In genomic region chr12:57771271-57771872, GRCh38 we compare ENCODE assay signal across 8 cellular contexts. TPM values are rescaled to one million over a fixed set of nuclear protein-coding genes. Genes with fewer than 3 reads are reported as not detected.
A peak's percentile ranks its signal among the peaks of the same experiment; 100 is the strongest.
DNase-seq lines count a peak whose midpoint lies in the region; ATAC-seq lines count a peak whose summit lies in the region.

No MANE protein-coding gene starts in this region.

- peaks cover 3 to 6% (median 4%) of the 10 kb centered on the region in 5 donors for H3K27me3 Mint-ChIP-seq in naive thymus-derived CD8-positive, alpha-beta T cell
- H3K27me3 Mint-ChIP-seq in stimulated activated naive CD8-positive, alpha-beta T cell treated with anti-CD3 and anti-CD28 coated beads, Interleukin-15, Interleukin-2, amounts not matched to agents 100 ng/mL and 50 ng/mL, for 24 hours = peaks cover 3% of the 10 kb centered on the region

- ATAC-seq in GM21423 (IDR thresholded peaks at IDR 0.05; ENCODE audit: unreplicated experiment) = peak; percentile 66
- ATAC-seq in naive thymus-derived CD8-positive, alpha-beta T cell = peak; percentile 65 to 75

- H3K4me3 Mint-ChIP-seq in naive thymus-derived CD8-positive, alpha-beta T cell = peak overlapping the region; percentile 94 to 99 (median 98)
- peak overlapping the region; percentile 95 for H3K4me3 Mint-ChIP-seq in stimulated activated naive CD8-positive, alpha-beta T cell treated with anti-CD3 and anti-CD28 coated beads, Interleukin-15, Interleukin-2, amounts not matched to agents 100 ng/mL and 50 ng/mL, for 24 hours

- H3K27ac Mint-ChIP-seq in naive thymus-derived CD8-positive, alpha-beta T cell = peak overlapping the region; percentile 86 to 99 (median 98)
- peak overlapping the region; percentile 98 for H3K27ac Mint-ChIP-seq in stimulated activated naive CD8-positive, alpha-beta T cell treated with anti-CD3 and anti-CD28 coated beads, Interleukin-15, Interleukin-2, amounts not matched to agents 100 ng/mL and 50 ng/mL, for 24 hours

- H3K36me3 Mint-ChIP-seq in naive thymus-derived CD8-positive, alpha-beta T cell = peaks cover 0 to 18% (median 3%) of the 10 kb centered on the region in 3 donors
- H3K36me3 Mint-ChIP-seq in stimulated activated naive CD8-positive, alpha-beta T cell treated with anti-CD3 and anti-CD28 coated beads, Interleukin-15, Interleukin-2, amounts not matched to agents 100 ng/mL and 50 ng/mL, for 24 hours (ENCODE audit: low read depth) = peaks cover 43% of the 10 kb centered on the region

- no peaks in the 10 kb centered on the region for H3K9me3 Mint-ChIP-seq in naive thymus-derived CD8-positive, alpha-beta T cell
- H3K9me3 Mint-ChIP-seq in stimulated activated naive CD8-positive, alpha-beta T cell treated with anti-CD3 and anti-CD28 coated beads, Interleukin-15, Interleukin-2, amounts not matched to agents 100 ng/mL and 50 ng/mL, for 24 hours = no peaks in the 10 kb centered on the region

- DNase-seq in COR-L47 (lab: John Stamatoyannopoulos, UW) (peak; percentile 79), HUDEP-2 (lab: John Stamatoyannopoulos, UW; ENCODE audit: unreplicated experiment in 76 of 76) (peak in 64 of 76 experiments; percentile 44 to 93 (median 86)), NOMO-1 treated with dmso at 0.1 percent for 144 hours (lab: John Stamatoyannopoulos, UW; ENCODE audit: unreplicated experiment) (peak; percentile 95), activated T-cell treated with anti-CD3 and anti-CD28 coated beads for 24 hours (ENCODE audit: low read depth) (peak; percentile 91), fibroblast of gingiva (ENCODE audit: low read depth) (peak; percentile 84)
- DNase-seq in naive thymus-derived CD8-positive, alpha-beta T cell = peak in 7 of 10 donors; percentile 51 to 86 (median 79)

- H3K4me1 Mint-ChIP-seq in naive thymus-derived CD8-positive, alpha-beta T cell = peaks cover 20 to 37% (median 27%) of the 10 kb centered on the region in 4 donors
- peaks cover 38% of the 10 kb centered on the region for H3K4me1 Mint-ChIP-seq in stimulated activated naive CD8-positive, alpha-beta T cell treated with anti-CD3 and anti-CD28 coated beads, Interleukin-15, Interleukin-2, amounts not matched to agents 100 ng/mL and 50 ng/mL, for 24 hours (ENCODE audit: low read depth)

- POLR2A ChIA-PET in naive thymus-derived CD8-positive, alpha-beta T cell (lab: Charles Lee) = interaction anchor here (0.9 to 1.9 kb wide), 6 partner anchors 12 to 126 kb away, joined by 5 to 12 read pairs (median 7); partner anchors contain the start of genes TSFM and TSPAN31

RNA-seq across cellular contexts. Expression of gene METTL1, which starts 0.5 kb away (rescaled TPM):
- total RNA-seq in naive thymus-derived CD8-positive, alpha-beta T cell = 10 to 100 TPM; 14.6 to 17.6 TPM
- 10 to 100 TPM; 12.9 to 21.7 (median 18.7) TPM for polyA plus RNA-seq in naive thymus-derived CD8-positive, alpha-beta T cell

RNA-seq across cellular contexts. Expression of gene EEF1AKMT3, which starts 1.0 kb away (rescaled TPM):
- total RNA-seq in naive thymus-derived CD8-positive, alpha-beta T cell = 1 to 10 TPM; 2.9 to 4.0 TPM
- 1 to 10 TPM; 1.4 to 4.2 (median 1.8) TPM for polyA plus RNA-seq in naive thymus-derived CD8-positive, alpha-beta T cell

RNA-seq across cellular contexts. Expression of gene CYP27B1, which starts 4.5 kb away (rescaled TPM):
- 1 to 10 TPM; 1.4 to 1.6 TPM for total RNA-seq in naive thymus-derived CD8-positive, alpha-beta T cell
- not detected for polyA plus RNA-seq in naive thymus-derived CD8-positive, alpha-beta T cell

RNA-seq across cellular contexts. Expression of gene TSFM, which starts 11.2 kb away (rescaled TPM):
- total RNA-seq in naive thymus-derived CD8-positive, alpha-beta T cell = 10 to 100 TPM; 18.9 to 29.0 TPM
- polyA plus RNA-seq in naive thymus-derived CD8-positive, alpha-beta T cell = 10 to 100 TPM; 25.5 to 31.0 (median 28.3) TPM

RNA-seq across cellular contexts. Expression of gene MARCHF9, which starts 16.5 kb away (rescaled TPM):
- 10 to 100 TPM; 59.5 to 64.8 TPM for total RNA-seq in naive thymus-derived CD8-positive, alpha-beta T cell
- polyA plus RNA-seq in naive thymus-derived CD8-positive, alpha-beta T cell = 1 to 10 TPM; 2.2 to 6.6 (median 4.5) TPM

Comparison
In these comparisons a context has a peak if more than half of its experiments do, and no peak if none do; other contexts are left out.
1. Peak in every context shown above with its lines: DNase-seq and ATAC-seq.